Comparison of ENCODE assay signal across 8 cellular contexts in genomic region chr19:801030-801860, GRCh38. TPM values are rescaled to one million over a fixed set of nuclear protein-coding genes. Genes with fewer than 3 reads are reported as not detected.
DNase-seq lines count a peak whose midpoint lies in the region; ATAC-seq and TF ChIP-seq lines count a peak whose summit lies in the region.

No MANE protein-coding gene starts in this region.

- H4K20me1 ChIP-seq in PC-9 (ENCODE audit: insufficient read depth) = peaks cover 82% of the 10 kb centered on the region

- no peaks in the 10 kb centered on the region for H3K9me3 ChIP-seq in PC-9 (ENCODE audit: insufficient read depth, low read depth)

- H3K36me3 Mint-ChIP-seq in Calu3 (ENCODE audit: insufficient read depth, unreplicated experiment) = peaks cover 75% of the 10 kb centered on the region
- H3K36me3 Mint-ChIP-seq in neural crest cell (ENCODE audit: low read depth) = peaks cover 16% of the 10 kb centered on the region

- peaks cover 33% of the 10 kb centered on the region for H3K36me3 ChIP-seq in PC-9 (ENCODE audit: low read depth)

- peaks cover 41% of the 10 kb centered on the region; the same call in 1 of the 2 replicates for H3F3A ChIP-seq in PC-9 (ENCODE audit: insufficient read depth, low read depth)

- H3K27ac Mint-ChIP-seq in Calu3 (ENCODE audit: unreplicated experiment) (no peak overlapping the region), neural crest cell (ENCODE audit: unreplicated experiment) (no peak overlapping the region)

- DNase-seq in Calu3 (peak; percentile 38), PC-9 (no peak), epithelial cell of prostate (ENCODE audit: low read depth, low spot score) (no peak), neural crest cell (ENCODE audit: low read depth, low spot score) (no peak), NCI-H1417 (lab: John Stamatoyannopoulos, UW) (no peak), NCI-H146 treated with DMSO at 0.1 percent for 48 hours (lab: John Stamatoyannopoulos, UW; ENCODE audit: unreplicated experiment) (no peak)

- no peak for ATAC-seq in GM21825 (IDR thresholded peaks at IDR 0.05; ENCODE audit: unreplicated experiment)
- no peak for ATAC-seq in GM19328 (IDR thresholded peaks at IDR 0.05; ENCODE audit: unreplicated experiment)

- H3K4me3 Mint-ChIP-seq in Calu3 (ENCODE audit: low read depth, unreplicated experiment) (peak overlapping the region; percentile 77), neural crest cell (peak overlapping the region; percentile 69)

- peak overlapping the region; percentile 97 for H3K4me2 ChIP-seq in PC-9

- H3K27ac ChIP-seq in PC-9 (peak overlapping the region; percentile 72; the same call in 1 of the 2 replicates), epithelial cell of prostate (peak overlapping the region; percentile 95)

- H3K27me3 Mint-ChIP-seq in Calu3 (ENCODE audit: unreplicated experiment) = no peaks in the 10 kb centered on the region
- H3K27me3 Mint-ChIP-seq in neural crest cell (ENCODE audit: low read depth) = peaks cover 17% of the 10 kb centered on the region

- H3K4me1 ChIP-seq in PC-9 (replicated peaks; ENCODE audit: insufficient read depth) = peaks cover 23% of the 10 kb centered on the region

- H3K79me2 ChIP-seq in PC-9 (ENCODE audit: low read depth) = peaks cover 80% of the 10 kb centered on the region

- H3K9me3 Mint-ChIP-seq in Calu3 (ENCODE audit: low read depth, unreplicated experiment) (no peaks in the 10 kb centered on the region), neural crest cell (no peaks in the 10 kb centered on the region)

- no peak for TF ChIP-seq CTCF in Calu3 (IDR thresholded peaks at IDR 0.05; ENCODE audit: unreplicated experiment)
- no peak for TF ChIP-seq CTCF in PC-9 (conservative IDR thresholded peaks at IDR 0.05)
- TF ChIP-seq CTCF in neural crest cell (conservative IDR thresholded peaks at IDR 0.05) = no peak

- H3K27me3 ChIP-seq in PC-9 (ENCODE audit: insufficient read depth, low read depth) = no peaks in the 10 kb centered on the region

- CTCF ChIA-PET in Calu3 (lab: Charles Lee) (interaction anchor here (0.5 kb wide), 1 partner anchor 43 kb away, joined by 6 read pairs; no protein-coding TSS in a partner anchor), PC-9 (lab: Charles Lee) (no interaction called here)

- POLR2A ChIA-PET in PC-9 (lab: Charles Lee; ENCODE audit: unreplicated experiment) = no interaction called here

- no peak overlapping the region for H2AFZ ChIP-seq in PC-9

- intact Hi-C loops in Calu3 (cut with micrococcal nuclease; ENCODE audit: unreplicated experiment) (no loop called here), PC-9 (cut with micrococcal nuclease; ENCODE audit: unreplicated experiment) (no loop called here)

- no TSS peak for BruUV-seq in Calu3 (replicated peaks; lab: Mats Ljungman, UMichigan)
- no TSS peak for BruUV-seq in PC-9 (replicated peaks; lab: Mats Ljungman, UMichigan)

- peaks cover 10% of the 10 kb centered on the region for H3K4me1 Mint-ChIP-seq in Calu3 (ENCODE audit: low read depth, unreplicated experiment)
- H3K4me1 Mint-ChIP-seq in neural crest cell = peaks cover 39% of the 10 kb centered on the region

- H3K4me3 ChIP-seq in PC-9 = no peak overlapping the region

- H3K9me2 ChIP-seq in PC-9 (ENCODE audit: insufficient read depth) = no peaks in the 10 kb centered on the region

RNA-seq across cellular contexts. Expression of gene PTBP1, which starts 4.0 kb away (rescaled TPM):
- 380 and 409 TPM in 2 replicates for total RNA-seq in Calu3 (2022)
- total RNA-seq in PC-9 (2021) = 461 and 542 TPM in 2 replicates
- 674 and 701 TPM in 2 replicates for total RNA-seq in neural crest cell

RNA-seq across cellular contexts. Expression of gene PLPPR3, which starts 20.5 kb away (rescaled TPM):
- 0.27 TPM in 1 of 2 replicates, not detected in the other for total RNA-seq in Calu3 (2022)
- 0.81 and 0.90 TPM in 2 replicates for total RNA-seq in PC-9 (2021)
- total RNA-seq in neural crest cell = 46.3 and 50.9 TPM in 2 replicates

RNA-seq across cellular contexts. Expression of gene AZU1, which starts 26.4 kb away (rescaled TPM):
- total RNA-seq in Calu3 (2022) = not detected in 2 replicates
- not detected in 2 replicates for total RNA-seq in PC-9 (2021)
- 0.30 and 0.68 TPM in 2 replicates for total RNA-seq in neural crest cell

RNA-seq across cellular contexts. Expression of gene PRTN3, which starts 39.6 kb away (rescaled TPM):
- total RNA-seq in Calu3 (2022) (not detected in 2 replicates), PC-9 (2021) (not detected in 2 replicates), neural crest cell (not detected in 2 replicates)

RNA-seq across cellular contexts. Expression of gene MISP, which starts 50.3 kb away (rescaled TPM):
- total RNA-seq in Calu3 (2022) = 73.9 and 90.5 TPM in 2 replicates
- total RNA-seq in PC-9 (2021) = 91.6 and 101 TPM in 2 replicates
- total RNA-seq in neural crest cell = 0.14 TPM in 1 of 2 replicates, not detected in the other

Comparison
In these comparisons a context has a peak if more than half of its experiments do, and no peak if none do; other contexts are left out.
1. RNA of gene PLPPR3, which starts 20.5 kb away (total RNA-seq): 46.3 to 50.9 TPM in neural crest cell; 0.81 to 0.90 TPM in PC-9 and 0.27 TPM in Calu3; every median in the first group is over 10 times any median in the second.